ENCODE assay signal across 8 cellular contexts in the genomic region with DNA sequence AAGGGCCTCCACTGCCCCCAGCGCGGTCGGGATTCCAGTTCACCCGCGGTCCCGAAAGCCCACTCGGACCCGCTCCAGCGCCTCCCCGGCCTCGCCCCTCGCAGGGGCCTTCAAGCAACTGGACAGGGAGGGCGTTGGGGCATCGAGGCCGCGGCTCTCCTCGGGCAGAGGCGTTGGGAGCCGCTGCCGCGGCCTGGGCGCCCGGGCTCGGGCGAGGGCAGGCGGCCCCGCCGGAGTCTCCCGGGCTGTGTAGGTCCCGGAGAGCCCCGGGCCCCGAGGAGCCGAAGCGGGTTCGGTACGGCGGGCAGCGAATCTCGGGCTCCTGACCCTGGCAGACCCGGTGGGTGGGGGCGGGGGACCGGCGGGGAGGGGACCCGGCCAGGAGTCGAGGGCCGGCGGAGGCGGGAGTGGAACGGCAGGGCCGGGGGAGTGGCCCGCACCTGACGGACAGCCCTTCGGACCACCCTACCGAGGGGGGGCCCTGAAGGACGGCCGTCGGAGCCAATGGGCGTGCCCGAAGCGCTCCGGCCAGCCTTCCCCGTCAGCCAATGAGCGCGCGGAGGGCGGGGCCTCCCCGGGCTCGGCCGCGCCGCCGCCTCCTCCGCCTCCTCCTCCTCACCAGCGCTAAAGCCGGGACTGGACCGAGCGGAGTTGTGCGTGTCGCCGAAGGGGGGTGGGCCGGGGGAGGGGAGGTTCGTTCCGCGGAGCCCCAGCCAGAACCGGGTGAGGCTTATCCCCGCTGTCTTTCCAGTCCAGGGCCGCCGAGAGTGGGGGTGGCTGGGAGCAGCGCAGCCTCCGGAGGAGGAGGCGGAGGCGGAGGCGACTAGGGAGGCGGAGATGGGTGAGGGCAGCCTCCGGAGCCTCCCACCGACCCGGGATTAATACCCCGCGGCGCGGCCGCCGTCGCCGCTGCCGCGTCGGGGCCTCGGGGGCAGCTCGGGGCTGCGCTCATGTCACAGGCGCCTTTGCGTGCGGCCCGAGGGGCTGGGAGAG. TPM values are rescaled to one million over a fixed set of nuclear protein-coding genes. Genes with fewer than 3 reads are reported as not detected.
DNase-seq lines count a peak whose midpoint lies in the region; ATAC-seq and TF ChIP-seq lines count a peak whose summit lies in the region.

A gene (plus strand): TSS at position 609 of the 993 bp plus-strand sequence. CDS start 34,346 bp downstream, outside the sequence.

- H3K4me3 ChIP-seq in hepatocyte (peak within 1 kb of the TSS; percentile 69), aorta (ENCODE audit: low read length in 2 of 2) (peak within 1 kb of the TSS; percentile 83 to 95)

- DNase-seq in NCI-H2081 treated with DMSO at 0.1 percent for 48 hours (lab: John Stamatoyannopoulos, UW) = peak; percentile 63
- peak; percentile 96 for DNase-seq in T1000 (lab: John Stamatoyannopoulos, UW)
- peak; percentile 100 for DNase-seq in astrocyte of the hippocampus (ENCODE audit: low read depth, low spot score)
- peak; percentile 99 for DNase-seq in hepatocyte (ENCODE audit: low spot score)
- peak; percentile 82 for DNase-seq in renal cortical epithelial cell (ENCODE audit: low read depth)
- DNase-seq in aorta = peak; percentile 99 to 100

- intact Hi-C loops in aorta (cut with DNase I) = loop anchor here (2.0 to 5.0 kb wide), 3 partner anchors 96 to 176 kb away; a partner anchor contains a TSS

- no peak for TF ChIP-seq CTCF in hepatocyte (IDR thresholded peaks at IDR 0.05; ENCODE audit: poor library complexity)

- H3K4me1 ChIP-seq in hepatocyte (ENCODE audit: insufficient read depth) = peaks cover 18% of the 10 kb centered on the region
- H3K4me1 ChIP-seq in aorta (ENCODE audit: control insufficient read depth in 1 of 2, insufficient read depth in 2 of 2, low read length in 2 of 2) = no peaks in the 10 kb centered on the region

- H3K9me2 ChIP-seq in hepatocyte (replicated peaks; ENCODE audit: insufficient read depth) = no peaks in the 10 kb centered on the region

- under 1% methylated on average over 49 of the region's 115 CpGs for WGBS in hepatocyte (ENCODE audit: low lambda C conversion rate, missing lambda C conversion rate)
- 0 to 1% methylated on average over 78 to 115 of the region's 115 CpGs for WGBS in aorta, 2 donors

- H3K27me3 ChIP-seq in hepatocyte = no peaks in the 10 kb centered on the region
- no peaks in the 10 kb centered on the region for H3K27me3 ChIP-seq in aorta (ENCODE audit: control insufficient read depth in 1 of 2, insufficient read depth in 2 of 2, low read length in 1 of 2)

- H2AFZ ChIP-seq in hepatocyte = peak within 1 kb of the TSS; percentile 91

- peaks cover 30% of the 10 kb centered on the region for H4K20me1 ChIP-seq in hepatocyte (ENCODE audit: insufficient read depth, poor library complexity, severe bottlenecking)

- H3K27ac ChIP-seq in hepatocyte = peak within 1 kb of the TSS; percentile 100
- peak within 1 kb of the TSS; percentile 95 to 96 for H3K27ac ChIP-seq in aorta (ENCODE audit: low read depth in 1 of 2, low read length in 2 of 2)

- H3K9me3 ChIP-seq in hepatocyte (ENCODE audit: low read depth) (no peaks in the 10 kb centered on the region), aorta (ENCODE audit: control insufficient read depth, low read length) (no peaks in the 10 kb centered on the region)

- peak within 1 kb of the TSS; percentile 90 for H3K4me2 ChIP-seq in hepatocyte

- no peaks in the 10 kb centered on the region for H3K36me3 ChIP-seq in hepatocyte (replicated peaks; ENCODE audit: insufficient read depth, low read depth)
- H3K36me3 ChIP-seq in aorta (ENCODE audit: control insufficient read depth in 1 of 2, insufficient read depth in 2 of 2, low read length in 1 of 2) = no peaks in the 10 kb centered on the region

- peaks cover 36% of the 10 kb centered on the region for H3K79me2 ChIP-seq in hepatocyte

- ATAC-seq in GM18519 (IDR thresholded peaks at IDR 0.05; ENCODE audit: low FRiP score, unreplicated experiment) = peak; percentile 74
- ATAC-seq in HG03045 (IDR thresholded peaks at IDR 0.05; ENCODE audit: unreplicated experiment) = peak; percentile 84
- peak; percentile 97 for ATAC-seq in aorta (ENCODE audit: low FRiP score)

RNA-seq across cellular contexts. Expression of the gene that starts here (rescaled TPM):
- total RNA-seq in hepatocyte = 86.1 and 91.1 TPM in 2 replicates
- polyA plus RNA-seq in hepatocyte = 25.2 and 29.8 TPM in 2 replicates
- 57.3 and 105 TPM in 2 replicates for total RNA-seq in renal cortical epithelial cell
- 100 to 1,000 TPM in 1 of 2 donors, 10 to 100 TPM in 1; 80.7 to 118 TPM for total RNA-seq in aorta
- polyA plus RNA-seq in aorta = 10 to 100 TPM; 12.9 to 32.8 TPM

Comparison
In these comparisons a context has a peak if more than half of its experiments do, and no peak if none do; other contexts are left out.
1. Peak in every context shown above with its lines: DNase-seq, ATAC-seq, H3K4me3 ChIP-seq and H3K27ac ChIP-seq.